In the genomic region with DNA sequence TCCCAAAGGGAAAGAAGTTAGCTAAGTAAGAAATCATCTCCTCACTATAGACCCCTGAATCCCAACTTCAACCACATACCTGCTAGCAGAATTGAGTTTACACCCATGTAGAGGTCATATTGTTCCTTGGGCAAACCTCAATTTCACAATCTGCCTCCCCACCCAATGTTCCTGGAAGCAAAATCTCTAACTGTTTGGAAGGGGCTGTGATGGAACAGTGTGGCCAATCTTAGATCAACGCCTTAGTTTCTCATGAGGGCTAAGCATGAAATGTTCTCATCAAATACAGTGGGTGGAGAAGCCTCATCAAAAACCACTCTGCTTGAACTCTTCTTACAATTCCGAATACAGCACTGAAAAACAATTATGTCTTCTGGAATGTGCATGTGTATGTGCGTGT, we compare ENCODE assay signal across 22 cellular contexts.
"Had no signal": no experiment of that assay in that cellular context is flagged by ENCODE, and none has a peak within 500 bp of the region (broad histone marks: within the 10 kb centered on the region; RNA-seq: fewer than 3 reads in every experiment).

No MANE protein-coding gene starts in this region.

- H3K4me1 ChIP-seq: colonic mucosa, esophagus muscularis mucosa, esophagus squamous epithelium, foreskin keratinocyte, gastrocnemius medialis, heart left ventricle, heart right ventricle had no signal

- H3K27me3 Mint-ChIP-seq: dendritic cell treated with granulocyte-macrophage colony-stimulating factor and Interleukin-4, amounts not matched to agents 40 ng/mL and 50 ng/mL, for 4 days had no signal

- ATAC-seq: effector memory CD8-positive, alpha-beta T cell; foreskin keratinocyte; heart left ventricle; heart right ventricle had no signal

- H3K27me3 ChIP-seq: colonic mucosa had no signal

- DNase-seq: colonic mucosa; cortex of kidney; dermis blood vessel endothelial cell; dorsolateral prefrontal cortex; effector CD4-positive, alpha-beta T cell; effector CD8-positive, alpha-beta T cell; effector memory CD4-positive, alpha-beta T cell; effector memory CD8-positive, alpha-beta T cell; erythroblast; esophagus squamous epithelium; foreskin fibroblast; foreskin keratinocyte; foreskin melanocyte; gastrocnemius medialis; glutamatergic neuron; head of caudate nucleus; heart left ventricle; heart right ventricle had no signal

- H3K36me3 ChIP-seq: colonic mucosa, esophagus muscularis mucosa, esophagus squamous epithelium, gastrocnemius medialis, heart left ventricle, heart right ventricle had no signal

- H3K4me3 ChIP-seq: colonic mucosa, coronary artery, dorsolateral prefrontal cortex, esophagus muscularis mucosa, esophagus squamous epithelium, gastrocnemius medialis, heart left ventricle, heart right ventricle had no signal

- H3K9me3 ChIP-seq: colonic mucosa, esophagus squamous epithelium, gastrocnemius medialis, heart left ventricle, heart right ventricle had no signal

- H3K4me3 Mint-ChIP-seq: dendritic cell treated with granulocyte-macrophage colony-stimulating factor and Interleukin-4, amounts not matched to agents 40 ng/mL and 50 ng/mL, for 4 days; effector memory CD8-positive, alpha-beta T cell had no signal

- H3K27ac ChIP-seq: colonic mucosa, coronary artery, dorsolateral prefrontal cortex, epithelial cell of prostate, esophagus muscularis mucosa, esophagus squamous epithelium, foreskin keratinocyte, gastrocnemius medialis, heart left ventricle, heart right ventricle had no signal

- H3K9me3 Mint-ChIP-seq: dendritic cell treated with granulocyte-macrophage colony-stimulating factor and Interleukin-4, amounts not matched to agents 40 ng/mL and 50 ng/mL, for 4 days had no signal

- H3K27ac Mint-ChIP-seq: dendritic cell treated with granulocyte-macrophage colony-stimulating factor and Interleukin-4, amounts not matched to agents 40 ng/mL and 50 ng/mL, for 4 days; effector memory CD8-positive, alpha-beta T cell had no signal
